Comparison of ENCODE assay signal across 32 cellular contexts in genomic region chr15:89559865-89560264, GRCh38. TPM values are rescaled to one million over a fixed set of nuclear protein-coding genes. Genes with fewer than 3 reads are reported as not detected.
"Had no signal": no experiment of that assay in that cellular context is flagged by ENCODE, and none has a peak within 500 bp of the region (broad histone marks: within the 10 kb centered on the region; RNA-seq: fewer than 3 reads in every experiment).

No MANE protein-coding gene starts in this region.

- H3K4me1 ChIP-seq: adrenal gland, ascending aorta had no signal

- H3K4me3 ChIP-seq: adrenal gland, ascending aorta, cardiac muscle cell had no signal

- H3K36me3 ChIP-seq: adrenal gland, ascending aorta, cardiac muscle cell had no signal

- H3K27me3 ChIP-seq: ascending aorta, cardiac muscle cell had no signal

- DNase-seq: activated B cell treated with CpG ODN at 0.5 μM for 24 hours; activated CD4-positive, alpha-beta memory T cell treated with anti-CD3 and anti-CD28 coated beads for 36 hours; activated CD4-positive, alpha-beta T cell treated with anti-CD3 and anti-CD28 coated beads for 4 hours; activated CD4-positive, alpha-beta T cell treated with anti-CD3 and anti-CD28 coated beads, Interleukin-2, amount 10 ng/mL, durations not matched to agents 24 days and 14 days; activated CD4-positive, alpha-beta T cell treated with anti-CD3 and anti-CD28 coated beads, Interleukin-2, amount 50 U/mL, for 1 hour; activated CD4-positive, alpha-beta T cell treated with anti-CD3 and anti-CD28 coated beads, Interleukin-2, amount 50 U/mL, for 4 hours; activated CD4-positive, CD25-positive, alpha-beta regulatory T cell treated with anti-CD3 and anti-CD28 coated beads, Interleukin-2, amount 50 U/mL, for 72 hours; activated CD8-positive, alpha-beta memory T cell treated with anti-CD3 and anti-CD28 coated beads, Interleukin-2, amount 50 U/mL, for 4 hours; activated CD8-positive, alpha-beta T cell treated with anti-CD3 and anti-CD28 coated beads for 36 hours; activated effector memory CD4-positive, alpha-beta T cell treated with anti-CD3 and anti-CD28 coated beads, Interleukin-2, amount 50 U/mL, for 16 hours; activated gamma-delta T cell treated with Interleukin-2 at 50 U/mL for 16 hours; activated naive CD4-positive, alpha-beta T cell; activated naive CD4-positive, alpha-beta T cell treated with anti-CD3 and anti-CD28 coated beads for 36 hours; activated naive CD4-positive, alpha-beta T cell treated with anti-CD3 and anti-CD28 coated beads, Interleukin-2, amount 50 U/mL, for 16 hours; activated naive CD8-positive, alpha-beta T cell treated with anti-CD3 and anti-CD28 coated beads for 36 hours; activated T-cell treated with anti-CD3 and anti-CD28 coated beads for 4 hours; activated T-cell treated with anti-CD3 and anti-CD28 coated beads, Interleukin-2, amount 50 U/mL, for 1 hour; activated T-cell treated with anti-CD3 and anti-CD28 coated beads, Interleukin-2, amount 50 U/mL, for 4 hours; activated T-cell treated with anti-CD3 and anti-CD28 coated beads, Interleukin-2, amount 50 U/mL, for 72 hours; adrenal gland; amniotic stem cell; caudate nucleus; T-helper 1 cell; T-helper 2 cell; T-helper 9 cell had no signal

- H3K27ac ChIP-seq: adrenal gland, ascending aorta, cardiac muscle cell, VCaP had no signal

- ATAC-seq: activated CD8-positive, alpha-beta T cell treated with anti-CD3 and anti-CD28 coated beads for 36 hours; activated naive CD4-positive, alpha-beta T cell treated with anti-CD3 and anti-CD28 coated beads, Interleukin-2, amount 50 U/mL, for 72 hours; activated T-cell treated with anti-CD3 and anti-CD28 coated beads, Interleukin-2, amount 50 U/mL, for 4 hours; activated T-cell treated with anti-CD3 and anti-CD28 coated beads, Interleukin-2, amount 50 U/mL, for 72 hours; activated T-helper 17 cell treated with anti-CD3 and anti-CD28 coated beads, Interleukin-2, amount 50 U/mL, for 72 hours had no signal

- H3K9me3 ChIP-seq: adrenal gland, ascending aorta had no signal

- FAIRE-seq: bronchial epithelial cell, TTC549 had no signal

RNA-seq across cellular contexts. Expression of gene TICRR, which starts 15.4 kb away (rescaled TPM):
- total RNA-seq: ascending aorta had no signal
